Comparison of ENCODE assay signal across 9 cellular contexts in the genomic region with DNA sequence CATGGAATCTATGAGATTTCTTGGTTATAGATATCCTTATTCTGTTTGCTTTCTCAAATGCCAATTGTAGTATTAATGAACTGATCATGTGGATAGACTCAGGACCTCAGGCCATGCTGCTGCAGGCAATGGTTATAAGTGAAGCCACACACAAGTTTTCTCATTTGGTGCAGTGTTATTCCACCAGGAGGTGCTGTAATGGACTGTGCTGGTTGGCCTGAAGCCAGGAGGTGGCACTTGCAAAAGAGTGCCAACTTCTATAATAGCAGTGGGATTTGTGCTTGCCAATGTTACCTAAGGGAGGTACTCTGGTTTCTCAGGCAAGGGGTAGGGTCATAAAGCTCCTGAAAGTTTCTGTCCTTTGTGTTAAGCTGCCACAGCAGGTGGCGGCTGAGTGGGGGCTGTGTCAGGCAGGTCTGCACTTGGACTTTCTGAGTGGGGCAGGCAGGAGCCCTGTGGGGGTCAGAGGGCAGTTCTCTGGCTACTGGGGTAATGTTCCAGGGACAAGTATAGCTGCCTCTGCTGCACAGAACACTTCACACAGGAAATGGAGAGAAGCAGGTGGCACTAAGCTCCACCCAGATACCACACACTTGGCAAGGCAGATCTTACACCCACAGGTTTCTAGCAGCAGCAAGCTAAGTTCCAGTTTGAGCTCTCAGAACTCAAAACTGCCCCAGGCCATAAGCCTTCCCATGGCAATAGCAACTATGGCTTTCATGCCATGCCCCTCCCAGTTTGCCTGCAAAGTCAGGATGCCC.
DNase-seq lines count a peak whose midpoint lies in the region; ATAC-seq and TF ChIP-seq lines count a peak whose summit lies in the region.
"Had no signal": no experiment of that assay in that cellular context is flagged by ENCODE, and none has a peak within 500 bp of the region (broad histone marks: within the 10 kb centered on the region; RNA-seq: fewer than 3 reads in every experiment).

No MANE protein-coding gene starts in this region.

- TF ChIP-seq EP300 in SK-N-SH (IDR thresholded peaks at IDR 0.05; ENCODE audit: borderline replicate concordance in 1 of 2, low read depth in 1 of 2, low read length in 1 of 2): no peak

- intact Hi-C loops in lower lobe of right lung (cut with DNase I) (no loop called here), Right ventricle myocardium superior (cut with DNase I) (no loop called here)

- no peak overlapping the region for H3K4me3 ChIP-seq in SK-N-SH (ENCODE audit: low read depth in 2 of 2, low read length in 1 of 2)
- H3K4me3 ChIP-seq in lower lobe of right lung: no peak overlapping the region

- no peaks in the 10 kb centered on the region for H3K9me2 ChIP-seq in SK-N-SH

- H3K9me3 ChIP-seq in SK-N-SH (no peaks in the 10 kb centered on the region), lower lobe of right lung (no peaks in the 10 kb centered on the region)

- H3K9ac ChIP-seq in SK-N-SH: no peak overlapping the region

- no peaks in the 10 kb centered on the region for H3K27me3 Mint-ChIP-seq in nephron progenitor cell (ENCODE audit: low read depth, poor library complexity)
- H3K27me3 Mint-ChIP-seq: CD4-positive, alpha-beta T cell had no signal

- ATAC-seq in SK-N-SH treated with all-trans-retinoic acid at 6 μM for 48 hours (no peak), HG02759 (IDR thresholded peaks at IDR 0.05; ENCODE audit: unreplicated experiment) (peak; percentile 97), lower lobe of right lung (peak; percentile 35 to 75), Right ventricle myocardium superior (ENCODE audit: poor library complexity) (no peak)

- H3K36me3 ChIP-seq in SK-N-SH (replicated peaks in 1 of 2; ENCODE audit: control insufficient read depth in 1 of 2, insufficient read depth in 2 of 2, low read length in 1 of 2): no peaks in the 10 kb centered on the region
- H3K36me3 ChIP-seq in lower lobe of right lung: no peaks in the 10 kb centered on the region

- POLR2A ChIA-PET in SK-N-SH (lab: Yijun Ruan, JAX): no interaction called here

- TF ChIP-seq RAD21 in SK-N-SH (IDR thresholded peaks at IDR 0.05; ENCODE audit: low read length): 0 out of 2 replicates have a peak, but pooled peaks have one; percentile 1

- H3F3A ChIP-seq in SK-N-SH (replicated peaks; ENCODE audit: insufficient read depth): no peaks in the 10 kb centered on the region

- H3K27me3 ChIP-seq in SK-N-SH (ENCODE audit: insufficient read depth): no peaks in the 10 kb centered on the region
- H3K27me3 ChIP-seq in lower lobe of right lung (ENCODE audit: low read depth): no peaks in the 10 kb centered on the region

- no peaks in the 10 kb centered on the region for H3K4me1 Mint-ChIP-seq in nephron progenitor cell

- CTCF ChIA-PET in SK-N-SH (lab: Yijun Ruan, JAX): no interaction called here

- no peaks in the 10 kb centered on the region for H3K4me1 ChIP-seq in SK-N-SH (ENCODE audit: control insufficient read depth in 1 of 2, insufficient read depth in 2 of 2, low read depth in 1 of 2, low read length in 1 of 2)
- H3K4me1 ChIP-seq in lower lobe of right lung: no peaks in the 10 kb centered on the region

- no peak overlapping the region for H2AFZ ChIP-seq in SK-N-SH (ENCODE audit: low read depth)

- no peaks in the 10 kb centered on the region for H3K36me3 Mint-ChIP-seq in nephron progenitor cell (ENCODE audit: low read depth)

- no CpG with 5 or more reads among the region's 1 CpG for WGBS in SK-N-SH (ENCODE audit: low lambda C conversion rate)

- H3K27ac Mint-ChIP-seq in nephron progenitor cell: no peak overlapping the region
- H3K27ac Mint-ChIP-seq: CD4-positive, alpha-beta T cell had no signal

- TF ChIP-seq CTCF in SK-N-SH (IDR thresholded peaks at IDR 0.05) (peak; percentile 41), lower lobe of right lung (IDR thresholded peaks at IDR 0.05) (no peak), nephron progenitor cell (IDR thresholded peaks at IDR 0.05) (no peak)

- DNase-seq in SK-N-SH (no peak), NCI-H2029 (lab: John Stamatoyannopoulos, UW) (peak; percentile 72), lower lobe of right lung (no peak), nephron progenitor cell (no peak), Right ventricle myocardium superior (no peak)
- DNase-seq in activated effector memory CD4-positive, alpha-beta T cell treated with Interleukin-2 at 50 U/mL for 16 hours: no peak

- H3K4me3 Mint-ChIP-seq in nephron progenitor cell: no peak overlapping the region
- H3K4me3 Mint-ChIP-seq: CD4-positive, alpha-beta T cell had no signal

- H4K20me1 ChIP-seq in SK-N-SH (ENCODE audit: insufficient read depth): no peaks in the 10 kb centered on the region

- no peaks in the 10 kb centered on the region for H3K9me3 Mint-ChIP-seq in nephron progenitor cell

- no peaks in the 10 kb centered on the region for H3K79me2 ChIP-seq in SK-N-SH (ENCODE audit: insufficient read depth)

- no peak overlapping the region for H3K4me2 ChIP-seq in SK-N-SH

- H3K27ac ChIP-seq in SK-N-SH (ENCODE audit: low read depth in 2 of 2, low read length in 1 of 2) (no peak overlapping the region), lower lobe of right lung (no peak overlapping the region)

TF ChIP-seq in SK-N-SH, 30 proteins besides CTCF, POLR2A, EP300 and RAD21:
- TF ChIP-seq FOXM1 (IDR thresholded peaks at IDR 0.05; ENCODE audit: low read depth): no peak
- TF ChIP-seq NFIC (IDR thresholded peaks at IDR 0.05; ENCODE audit: borderline replicate concordance): peak; percentile 38
- no peak for TF ChIP-seq CHD2 (IDR thresholded peaks at IDR 0.05; ENCODE audit: low read length, partially characterized antibody)
- TF ChIP-seq YY1 (IDR thresholded peaks at IDR 0.05; ENCODE audit: low read depth): no peak
TF ChIP-seq in SK-N-SH: peak in this region for 1.

TF ChIP-seq in SK-N-SH treated with all-trans-retinoic acid at 6 μM for 48 hours, 23 proteins besides CTCF, POLR2A, EP300 and RAD21 (continues in another document):
- TF ChIP-seq ZFP3 (CRISPR knock-in tag; IDR thresholded peaks at IDR 0.05) (no peak), ARNTL (CRISPR knock-in tag; IDR thresholded peaks at IDR 0.05; ENCODE audit: borderline replicate concordance, low read depth) (no peak), TCF4 (CRISPR knock-in tag; IDR thresholded peaks at IDR 0.05; ENCODE audit: borderline replicate concordance) (no peak), ZNF565 (CRISPR knock-in tag; conservative IDR thresholded peaks at IDR 0.05; ENCODE audit: low read depth) (no peak), PPARA (CRISPR knock-in tag; IDR thresholded peaks at IDR 0.05; ENCODE audit: borderline replicate concordance) (no peak), SNAI2 (CRISPR knock-in tag; IDR thresholded peaks at IDR 0.05) (no peak), ISL1 (CRISPR knock-in tag; IDR thresholded peaks at IDR 0.05) (no peak), BACH2 (CRISPR knock-in tag; IDR thresholded peaks at IDR 0.05; ENCODE audit: borderline replicate concordance) (no peak)
- TF ChIP-seq, protein P1, sequence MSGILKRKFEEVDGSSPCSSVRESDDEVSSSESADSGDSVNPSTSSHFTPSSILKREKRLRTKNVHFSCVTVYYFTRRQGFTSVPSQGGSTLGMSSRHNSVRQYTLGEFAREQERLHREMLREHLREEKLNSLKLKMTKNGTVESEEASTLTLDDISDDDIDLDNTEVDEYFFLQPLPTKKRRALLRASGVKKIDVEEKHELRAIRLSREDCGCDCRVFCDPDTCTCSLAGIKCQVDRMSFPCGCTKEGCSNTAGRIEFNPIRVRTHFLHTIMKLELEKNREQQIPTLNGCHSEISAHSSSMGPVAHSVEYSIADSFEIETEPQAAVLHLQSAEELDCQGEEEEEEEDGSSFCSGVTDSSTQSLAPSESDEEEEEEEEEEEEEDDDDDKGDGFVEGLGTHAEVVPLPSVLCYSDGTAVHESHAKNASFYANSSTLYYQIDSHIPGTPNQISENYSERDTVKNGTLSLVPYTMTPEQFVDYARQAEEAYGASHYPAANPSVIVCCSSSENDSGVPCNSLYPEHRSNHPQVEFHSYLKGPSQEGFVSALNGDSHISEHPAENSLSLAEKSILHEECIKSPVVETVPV (CRISPR knock-in tag; IDR thresholded peaks at IDR 0.05): no peak
- TF ChIP-seq, protein P2, sequence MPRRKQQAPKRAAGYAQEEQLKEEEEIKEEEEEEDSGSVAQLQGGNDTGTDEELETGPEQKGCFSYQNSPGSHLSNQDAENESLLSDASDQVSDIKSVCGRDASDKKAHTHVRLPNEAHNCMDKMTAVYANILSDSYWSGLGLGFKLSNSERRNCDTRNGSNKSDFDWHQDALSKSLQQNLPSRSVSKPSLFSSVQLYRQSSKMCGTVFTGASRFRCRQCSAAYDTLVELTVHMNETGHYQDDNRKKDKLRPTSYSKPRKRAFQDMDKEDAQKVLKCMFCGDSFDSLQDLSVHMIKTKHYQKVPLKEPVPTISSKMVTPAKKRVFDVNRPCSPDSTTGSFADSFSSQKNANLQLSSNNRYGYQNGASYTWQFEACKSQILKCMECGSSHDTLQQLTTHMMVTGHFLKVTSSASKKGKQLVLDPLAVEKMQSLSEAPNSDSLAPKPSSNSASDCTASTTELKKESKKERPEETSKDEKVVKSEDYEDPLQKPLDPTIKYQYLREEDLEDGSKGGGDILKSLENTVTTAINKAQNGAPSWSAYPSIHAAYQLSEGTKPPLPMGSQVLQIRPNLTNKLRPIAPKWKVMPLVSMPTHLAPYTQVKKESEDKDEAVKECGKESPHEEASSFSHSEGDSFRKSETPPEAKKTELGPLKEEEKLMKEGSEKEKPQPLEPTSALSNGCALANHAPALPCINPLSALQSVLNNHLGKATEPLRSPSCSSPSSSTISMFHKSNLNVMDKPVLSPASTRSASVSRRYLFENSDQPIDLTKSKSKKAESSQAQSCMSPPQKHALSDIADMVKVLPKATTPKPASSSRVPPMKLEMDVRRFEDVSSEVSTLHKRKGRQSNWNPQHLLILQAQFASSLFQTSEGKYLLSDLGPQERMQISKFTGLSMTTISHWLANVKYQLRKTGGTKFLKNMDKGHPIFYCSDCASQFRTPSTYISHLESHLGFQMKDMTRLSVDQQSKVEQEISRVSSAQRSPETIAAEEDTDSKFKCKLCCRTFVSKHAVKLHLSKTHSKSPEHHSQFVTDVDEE (CRISPR knock-in tag; IDR thresholded peaks at IDR 0.05): no peak
- TF ChIP-seq, protein P3, sequence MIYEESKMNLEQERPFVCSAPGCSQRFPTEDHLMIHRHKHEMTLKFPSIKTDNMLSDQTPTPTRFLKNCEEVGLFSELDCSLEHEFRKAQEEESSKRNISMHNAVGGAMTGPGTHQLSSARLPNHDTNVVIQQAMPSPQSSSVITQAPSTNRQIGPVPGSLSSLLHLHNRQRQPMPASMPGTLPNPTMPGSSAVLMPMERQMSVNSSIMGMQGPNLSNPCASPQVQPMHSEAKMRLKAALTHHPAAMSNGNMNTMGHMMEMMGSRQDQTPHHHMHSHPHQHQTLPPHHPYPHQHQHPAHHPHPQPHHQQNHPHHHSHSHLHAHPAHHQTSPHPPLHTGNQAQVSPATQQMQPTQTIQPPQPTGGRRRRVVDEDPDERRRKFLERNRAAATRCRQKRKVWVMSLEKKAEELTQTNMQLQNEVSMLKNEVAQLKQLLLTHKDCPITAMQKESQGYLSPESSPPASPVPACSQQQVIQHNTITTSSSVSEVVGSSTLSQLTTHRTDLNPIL (CRISPR knock-in tag; IDR thresholded peaks at IDR 0.05; ENCODE audit: low read depth): no peak

Comparison
In these comparisons a context has a peak if more than half of its experiments do, and no peak if none do; other contexts are left out.
1. ATAC-seq: peak in HG02759 (single experiment) and lower lobe of right lung (2 of 2); none in SK-N-SH treated with all-trans-retinoic acid at 6 μM for 48 hours (single experiment) and Right ventricle myocardium superior (single experiment).